In genomic region chr6:56420296-56420695, GRCh38 we compare ENCODE assay signal across 20 cellular contexts.
A peak's percentile ranks its signal among the peaks of the same experiment; 100 is the strongest.
DNase-seq lines count a peak whose midpoint lies in the region; ATAC-seq and TF ChIP-seq lines count a peak whose summit lies in the region.
"Had no signal": no experiment of that assay in that cellular context is flagged by ENCODE, and none has a peak within 500 bp of the region (broad histone marks: within the 10 kb centered on the region; RNA-seq: fewer than 3 reads in every experiment).

No MANE protein-coding gene starts in this region.

- no peaks in the 10 kb centered on the region for H3K4me1 Mint-ChIP-seq in activated T-cell treated with anti-CD3 and anti-CD28 coated beads, Interleukin-2, amount 50 U/mL, for 24 hours (ENCODE audit: low read depth)
- H3K4me1 Mint-ChIP-seq in mesothelial cell of epicardium: no peaks in the 10 kb centered on the region
- H3K4me1 Mint-ChIP-seq: CD14-positive monocyte; CD4-positive, alpha-beta memory T cell had no signal

- no peaks in the 10 kb centered on the region for H3K4me1 ChIP-seq in IMR-90 (ENCODE audit: control insufficient read depth, insufficient read depth, low read length)
- H3K4me1 ChIP-seq: A549 had no signal

- H3K4ac ChIP-seq in IMR-90 (ENCODE audit: low read depth, low read length): no peak overlapping the region

- no peak overlapping the region for H3K27ac ChIP-seq in IMR-90 (ENCODE audit: insufficient read depth, low read length)
- H3K27ac ChIP-seq: A549 had no signal

- DNase-seq in IMR-90 (no peak), dedifferentiated amniotic fluid mesenchymal stem cell (ENCODE audit: extremely low spot score) (peak; percentile 24), fibroblast of the aortic adventitia (ENCODE audit: low read depth) (peak; percentile 31), C1 segment of cervical spinal cord (lab: John Stamatoyannopoulos, UW) (no peak), mesothelial cell of epicardium (ENCODE audit: low spot score in 2 of 2, unreplicated experiment in 2 of 2) (no peak)
- no peak for DNase-seq in activated T-cell treated with anti-CD3 and anti-CD28 coated beads, Interleukin-2, amount 50 U/mL, for 24 hours
- DNase-seq: AML-193; CD4-positive, alpha-beta memory T cell; DMS153; DMS79 treated with DMSO at 0.1 percent for 48 hours; EL; GOT3; H7; HFFc6; KG1 had no signal

- H3K9me1 ChIP-seq in IMR-90 (ENCODE audit: insufficient read depth, low read length): no peaks in the 10 kb centered on the region

- POLR2A ChIA-PET in IMR-90 (lab: Charles Lee; ENCODE audit: unreplicated experiment): no interaction called here

- ATAC-seq in IMR-90 (ENCODE audit: low read depth): peak; percentile 37; the same call in 1 of the 2 replicates
- ATAC-seq: A549, GM12878, HCT116, HepG2 had no signal

- H2BK20ac ChIP-seq in IMR-90 (ENCODE audit: low read depth, low read length): no peak overlapping the region

- no peaks in the 10 kb centered on the region for H4K20me1 ChIP-seq in IMR-90 (ENCODE audit: insufficient read depth, low read length)

- H4K5ac ChIP-seq in IMR-90 (ENCODE audit: low read depth, low read length): no peak overlapping the region

- no peak overlapping the region for H2AFZ ChIP-seq in IMR-90 (replicated peaks; ENCODE audit: low read length, poor library complexity)

- H3K4me3 ChIP-seq in IMR-90 (ENCODE audit: insufficient read depth, low read depth, low read length) (no peak overlapping the region), fibroblast of the aortic adventitia (ENCODE audit: low read depth, low read length) (no peak overlapping the region)
- H3K4me3 ChIP-seq: A549, GM12878 had no signal

- TF ChIP-seq RAD21 in IMR-90 (IDR thresholded peaks at IDR 0.05; ENCODE audit: low read length): no peak

- no peaks in the 10 kb centered on the region for H3K36me3 ChIP-seq in IMR-90 (ENCODE audit: control insufficient read depth, insufficient read depth, low read length)

- H3K4me2 ChIP-seq in IMR-90 (ENCODE audit: low read depth, low read length): no peak overlapping the region
- H3K4me2 ChIP-seq: A549 had no signal

- no peaks in the 10 kb centered on the region for H3K27me3 Mint-ChIP-seq in activated T-cell treated with anti-CD3 and anti-CD28 coated beads, Interleukin-2, amount 50 U/mL, for 24 hours
- no peaks in the 10 kb centered on the region for H3K27me3 Mint-ChIP-seq in mesothelial cell of epicardium (ENCODE audit: low read depth)

- no peak overlapping the region for H3K18ac ChIP-seq in IMR-90 (ENCODE audit: low read depth, low read length)

- dilution Hi-C loops in IMR-90 (cut with HindIII; ENCODE audit: low sequenced_read_pairs, unreplicated experiment): no loop called here

- 53% methylated on average over 2 of the region's 3 CpGs; no CpG with 5 or more reads in 1 of the 2 experiments for WGBS in IMR-90 (ENCODE audit: extremely low coverage in 2 of 2, insufficient read length in 1 of 2), 2 experiments

- H3K4me3 Mint-ChIP-seq in activated T-cell treated with anti-CD3 and anti-CD28 coated beads, Interleukin-2, amount 50 U/mL, for 24 hours: no peak overlapping the region
- H3K4me3 Mint-ChIP-seq in mesothelial cell of epicardium: no peak overlapping the region
- H3K4me3 Mint-ChIP-seq: CD14-positive monocyte; CD4-positive, alpha-beta memory T cell; HFFc6 had no signal

- H3K56ac ChIP-seq in IMR-90 (ENCODE audit: extremely low read depth, insufficient read depth, low read length): no peak overlapping the region

- no TSS peak for BruUV-seq in IMR-90 (replicated peaks; lab: Mats Ljungman, UMichigan)

- H3K27me3 ChIP-seq in IMR-90 (ENCODE audit: control insufficient read depth, insufficient read depth, low read length): peaks cover 5% of the 10 kb centered on the region

- no peak overlapping the region for H2AK5ac ChIP-seq in IMR-90 (ENCODE audit: low read depth, low read length)

- H3K79me1 ChIP-seq in IMR-90 (ENCODE audit: low read depth in 1 of 2, low read length in 2 of 2): no peaks in the 10 kb centered on the region

- H2AK9ac ChIP-seq in IMR-90 (replicated peaks; ENCODE audit: low read depth, low read length, poor library complexity): no peak overlapping the region

- no peaks in the 10 kb centered on the region for H3K9me3 ChIP-seq in IMR-90 (ENCODE audit: control insufficient read depth, insufficient read depth, low read length)
- H3K9me3 ChIP-seq: A549 had no signal

- no peak overlapping the region for H3K14ac ChIP-seq in IMR-90 (replicated peaks; ENCODE audit: low read depth, low read length)

- H3K9me3 Mint-ChIP-seq in activated T-cell treated with anti-CD3 and anti-CD28 coated beads, Interleukin-2, amount 50 U/mL, for 24 hours: no peaks in the 10 kb centered on the region
- peaks cover 13% of the 10 kb centered on the region for H3K9me3 Mint-ChIP-seq in mesothelial cell of epicardium
- H3K9me3 Mint-ChIP-seq: HFFc6 had no signal

- in situ Hi-C loops in IMR-90 (cut with MboI; ENCODE audit: low sequenced_read_pairs): no loop called here

- no peak overlapping the region for H2BK120ac ChIP-seq in IMR-90 (ENCODE audit: low read depth, low read length)

- H3K23ac ChIP-seq in IMR-90 (ENCODE audit: low read depth, low read length): no peak overlapping the region

- CTCF ChIA-PET in IMR-90 (lab: Yijun Ruan, JAX): no interaction called here

- intact Hi-C loops in IMR-90 (cut with micrococcal nuclease): no loop called here

- H3K27ac Mint-ChIP-seq in activated T-cell treated with anti-CD3 and anti-CD28 coated beads, Interleukin-2, amount 50 U/mL, for 24 hours: no peak overlapping the region
- no peak overlapping the region for H3K27ac Mint-ChIP-seq in mesothelial cell of epicardium
- H3K27ac Mint-ChIP-seq: CD14-positive monocyte; CD4-positive, alpha-beta memory T cell; HFFc6 had no signal

- H4K8ac ChIP-seq in IMR-90 (ENCODE audit: low read depth in 2 of 2, low read length in 2 of 2): no peak overlapping the region

- no peak overlapping the region for H2BK5ac ChIP-seq in IMR-90 (ENCODE audit: low read depth, low read length, poor library complexity, severe bottlenecking)

- H4K91ac ChIP-seq in IMR-90 (ENCODE audit: insufficient read depth, low read depth, low read length): no peak overlapping the region

- TF ChIP-seq CTCF in IMR-90 (conservative IDR thresholded peaks at IDR 0.05; ENCODE audit: low read depth, low read length) (no peak), fibroblast of the aortic adventitia (IDR thresholded peaks at IDR 0.05; ENCODE audit: insufficient read depth, low read length) (no peak), mesothelial cell of epicardium (IDR thresholded peaks at IDR 0.05; ENCODE audit: unreplicated experiment) (no peak)

- no peak overlapping the region for H2BK15ac ChIP-seq in IMR-90 (ENCODE audit: low read depth, low read length)

- H3K36me3 Mint-ChIP-seq in activated T-cell treated with anti-CD3 and anti-CD28 coated beads, Interleukin-2, amount 50 U/mL, for 24 hours (ENCODE audit: low read depth): no peaks in the 10 kb centered on the region
- H3K36me3 Mint-ChIP-seq in mesothelial cell of epicardium: no peaks in the 10 kb centered on the region
- H3K36me3 Mint-ChIP-seq: CD14-positive monocyte; CD4-positive, alpha-beta memory T cell had no signal

- H3K9ac ChIP-seq in IMR-90 (ENCODE audit: low read depth, low read length): no peak overlapping the region

- TF ChIP-seq POLR2A in IMR-90 (IDR thresholded peaks at IDR 0.05; ENCODE audit: low read depth, low read length): no peak

TF ChIP-seq in IMR-90, 13 proteins besides CTCF, POLR2A, EP300 and RAD21:
- no peak for TF ChIP-seq MAZ (IDR thresholded peaks at IDR 0.05; ENCODE audit: borderline replicate concordance, low read depth, low read length)
- no peak for TF ChIP-seq RFX5 (IDR thresholded peaks at IDR 0.05; ENCODE audit: low read depth, low read length)
- TF ChIP-seq USF2 (IDR thresholded peaks at IDR 0.05; ENCODE audit: low read depth, low read length): no peak
- TF ChIP-seq CEBPB (IDR thresholded peaks at IDR 0.05; ENCODE audit: low read depth, low read length): no peak
- no peak for TF ChIP-seq NFE2L2 (IDR thresholded peaks at IDR 0.05; ENCODE audit: low read depth, low read length)
- TF ChIP-seq SMC3 (IDR thresholded peaks at IDR 0.05; ENCODE audit: low read depth, low read length): no peak

Comparison
In these comparisons a context has a peak if more than half of its experiments do, and no peak if none do; other contexts are left out.
1. DNase-seq: peak in dedifferentiated amniotic fluid mesenchymal stem cell (single experiment) and fibroblast of the aortic adventitia (single experiment); none in IMR-90 (single experiment), C1 segment of cervical spinal cord (0 of 14), activated T-cell treated with anti-CD3 and anti-CD28 coated beads, Interleukin-2, amount 50 U/mL, for 24 hours (single experiment) and mesothelial cell of epicardium (0 of 2).